Comparison of ENCODE assay signal across 10 cellular contexts in the genomic region with DNA sequence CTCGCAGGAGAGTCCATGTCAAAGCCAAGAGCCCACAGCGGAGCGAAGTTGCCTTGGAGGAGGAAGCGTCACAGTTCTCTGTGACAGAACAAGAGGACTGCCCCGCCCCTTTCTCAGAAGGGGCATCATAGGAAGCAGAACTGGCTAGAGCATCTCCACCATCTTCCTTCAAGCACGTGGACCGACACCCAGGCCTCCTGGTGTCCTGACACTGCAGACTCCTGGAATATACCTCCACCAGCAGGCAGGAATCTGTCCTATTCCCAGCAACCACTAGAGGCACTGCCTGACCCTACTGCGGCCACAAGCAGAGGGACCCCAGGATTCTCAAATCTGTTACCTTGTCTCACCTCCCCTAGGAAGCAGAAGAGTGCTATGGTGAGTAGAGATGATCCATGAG. TPM values are rescaled to one million over a fixed set of nuclear protein-coding genes. Genes with fewer than 3 reads are reported as not detected.
DNase-seq lines count a peak whose midpoint lies in the region; ATAC-seq and TF ChIP-seq lines count a peak whose summit lies in the region.
"Had no signal": no experiment of that assay in that cellular context is flagged by ENCODE, and none has a peak within 500 bp of the region (broad histone marks: within the 10 kb centered on the region; RNA-seq: fewer than 3 reads in every experiment).

No MANE protein-coding gene starts in this region.

- peaks cover 0 to 21% of the 10 kb centered on the region in 2 donors for H3K4me1 Mint-ChIP-seq in natural killer cell

- no peak overlapping the region for H3K4me3 ChIP-seq in Karpas-422 (ENCODE audit: low read length)
- H3K4me3 ChIP-seq: SK-N-MC had no signal

- H3K27ac ChIP-seq in C4-2B (no peak overlapping the region), Karpas-422 (ENCODE audit: low read length) (no peak overlapping the region)
- H3K27ac ChIP-seq: SK-N-MC had no signal

- no peaks in the 10 kb centered on the region for H3K79me2 ChIP-seq in Karpas-422 (ENCODE audit: low read length)

- no peaks in the 10 kb centered on the region for H3K36me3 ChIP-seq in Karpas-422 (ENCODE audit: insufficient read depth, low read length)

- H3K27me3 ChIP-seq in Karpas-422 (ENCODE audit: low read length), result no peaks in the 10 kb centered on the region

- H3K4me3 Mint-ChIP-seq in natural killer cell, result no peak overlapping the region
- H3K4me3 Mint-ChIP-seq: activated naive CD8-positive, alpha-beta T cell had no signal

- H3K4me1 ChIP-seq in Karpas-422 (ENCODE audit: low read length), result peaks cover 3% of the 10 kb centered on the region

- intact Hi-C loops in natural killer cell (cut with micrococcal nuclease), result no loop called here

- H3K9me3 ChIP-seq in Karpas-422 (ENCODE audit: low read length), result no peaks in the 10 kb centered on the region

- no peaks in the 10 kb centered on the region for H3K36me3 Mint-ChIP-seq in natural killer cell

- CTCF ChIA-PET in HEK293T (lab: Yijun Ruan, JAX), result interaction anchor here (1.2 to 1.6 kb wide), 4 partner anchors 136 to 176 kb away, joined by 3 to 7 read pairs (median 4); partner anchors contain the start of gene TADA1

- no peak overlapping the region for H3K4me2 ChIP-seq in Karpas-422 (ENCODE audit: low read depth, low read length, poor library complexity, severe bottlenecking)

- ATAC-seq in GM18867 (IDR thresholded peaks at IDR 0.05; ENCODE audit: unreplicated experiment), result no peak
- ATAC-seq in GM21528 (IDR thresholded peaks at IDR 0.05; ENCODE audit: low FRiP score, unreplicated experiment), result no peak
- ATAC-seq in natural killer cell, result no peak

- no peaks in the 10 kb centered on the region for H3K9me3 Mint-ChIP-seq in natural killer cell

- H3K9ac ChIP-seq in Karpas-422 (ENCODE audit: low read length), result no peak overlapping the region

- no peak overlapping the region for H2AFZ ChIP-seq in Karpas-422 (ENCODE audit: low read length)

- TF ChIP-seq CTCF in C4-2B (conservative IDR thresholded peaks at IDR 0.05), result peak; percentile 69
- TF ChIP-seq CTCF in natural killer cell (IDR thresholded peaks at IDR 0.05), result no peak

- POLR2A ChIA-PET in HEK293T (lab: Yijun Ruan, JAX), result no interaction called here

- H3K27ac Mint-ChIP-seq in natural killer cell, result no peak overlapping the region
- H3K27ac Mint-ChIP-seq: activated naive CD8-positive, alpha-beta T cell had no signal

- DNase-seq in HEK293T (ENCODE audit: extremely low spot score) (peak; percentile 76), amniotic epithelial cell (ENCODE audit: low read depth) (peak; percentile 17), left kidney (ENCODE audit: low read depth, low spot score) (peak; percentile 53), Karpas-422 (no peak), natural killer cell (no peak)

- no peaks in the 10 kb centered on the region for H4K20me1 ChIP-seq in Karpas-422 (ENCODE audit: insufficient read depth, low read depth, low read length)

- H3K27me3 Mint-ChIP-seq in natural killer cell (ENCODE audit: low read depth in 2 of 2), result no peaks in the 10 kb centered on the region
- H3K27me3 Mint-ChIP-seq: activated naive CD8-positive, alpha-beta T cell had no signal

- H3K9me2 ChIP-seq in Karpas-422 (replicated peaks; ENCODE audit: insufficient read depth, low read length), result no peaks in the 10 kb centered on the region

TF ChIP-seq in HEK293T, 16 proteins besides CTCF, POLR2A, EP300 and RAD21:
- TF ChIP-seq TARDBP (IDR thresholded peaks at IDR 0.05) (no peak), BHLHE40 (IDR thresholded peaks at IDR 0.05; ENCODE audit: borderline replicate concordance) (no peak), L3MBTL2 (conservative IDR thresholded peaks at IDR 0.05) (0 out of 2 replicates have a peak, but pooled peaks have one; percentile 27)

RNA-seq across cellular contexts. Expression of gene GPA33, which starts 37.8 kb away (rescaled TPM):
- 0.07 TPM in 1 of 2 replicates, not detected in the other for total RNA-seq in Karpas-422 (2014; rRNA removed; shearing (Covaris generic); ENCODE audit: low replicate concordance)
- 1 to 10 TPM; 2.9 to 4.6 (median 4.5) TPM for total RNA-seq in natural killer cell

RNA-seq across cellular contexts. Expression of gene STYXL2, which starts 41.5 kb away (rescaled TPM):
- not detected in 2 replicates for total RNA-seq in Karpas-422 (2014; rRNA removed; shearing (Covaris generic); ENCODE audit: low replicate concordance)
- not detected for total RNA-seq in natural killer cell

Comparison
In these comparisons a context has a peak if more than half of its experiments do, and no peak if none do; other contexts are left out.
1. DNase-seq: peak in HEK293T (single experiment), amniotic epithelial cell (single experiment) and left kidney (single experiment); none in Karpas-422 (single experiment) and natural killer cell (single experiment).